In the genomic region with DNA sequence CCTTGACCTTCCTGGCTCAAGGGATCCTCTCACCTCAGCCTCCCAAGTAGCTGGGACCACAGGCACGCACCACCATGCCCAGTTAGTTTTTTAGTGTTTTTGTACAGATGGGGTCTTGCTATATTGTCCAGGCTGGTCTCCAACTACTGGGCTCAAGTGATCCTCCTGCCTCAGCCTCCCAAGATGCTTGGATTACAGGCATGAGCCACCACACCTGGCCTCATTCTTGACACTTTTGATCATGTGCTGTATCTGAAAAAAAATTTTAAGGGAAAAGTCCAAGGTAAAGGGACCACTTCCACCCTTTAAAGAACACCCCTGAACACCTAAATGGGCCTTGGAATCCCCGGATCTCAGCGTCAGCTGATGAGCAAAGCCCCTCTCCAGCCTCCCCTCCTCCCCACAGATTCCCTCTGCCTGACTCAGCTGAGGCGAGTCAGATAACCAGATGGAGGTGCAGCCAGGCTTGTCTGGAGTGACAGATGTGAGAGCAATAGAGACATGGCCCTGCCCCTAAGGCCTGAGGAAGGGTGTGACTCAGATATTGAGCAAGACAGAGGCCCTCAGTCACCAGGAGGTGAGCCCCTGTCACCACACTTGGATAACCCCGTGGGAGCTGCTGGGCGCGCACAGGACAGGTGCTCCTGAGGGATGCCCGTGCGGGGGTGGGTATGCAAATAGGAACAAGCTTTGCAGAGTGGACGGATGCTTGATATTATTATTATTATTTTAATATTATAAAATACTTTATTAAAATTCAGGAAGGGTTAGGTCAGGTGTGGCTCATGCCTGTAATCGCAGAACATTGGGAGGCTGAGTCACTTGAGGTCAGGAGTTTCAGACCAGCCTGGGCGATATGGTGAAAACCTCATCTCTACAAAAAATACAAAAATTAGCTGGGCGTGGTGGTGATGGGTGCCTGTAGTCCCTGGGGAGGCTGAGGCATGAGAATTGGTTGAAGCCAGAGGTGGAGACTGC, we compare ENCODE assay signal across 8 cellular contexts. TPM values are rescaled to one million over a fixed set of nuclear protein-coding genes. Genes with fewer than 3 reads are reported as not detected.
A peak's percentile ranks its signal among the peaks of the same experiment; 100 is the strongest.
DNase-seq lines count a peak whose midpoint lies in the region; ATAC-seq and TF ChIP-seq lines count a peak whose summit lies in the region.

No MANE protein-coding gene starts in this region.

- 24 to 32% methylated on average over 13 of the region's 13 CpGs for WGBS in GM23248 (ENCODE audit: low coverage in 1 of 2, low lambda C conversion rate in 2 of 2, missing lambda C conversion rate in 2 of 2), 2 experiments
- 46 to 68% methylated on average over 7 to 10 of the region's 13 CpGs for WGBS in endodermal cell (ENCODE audit: insufficient coverage in 1 of 2, insufficient read length in 1 of 2), 2 experiments

- CTCF ChIA-PET in Panc1 (lab: Charles Lee): no interaction called here

- H3K4me1 Mint-ChIP-seq in natural killer cell treated with Interleukin-12 subunit alpha and Interleukin-12 subunit beta and Interleukin-15 and Interleukin-18, amount 100 ng/mL, for 72 hours (ENCODE audit: low read depth in 2 of 2): peaks cover 40% of the 10 kb centered on the region in 2 donors
- H3K4me1 Mint-ChIP-seq in natural killer cell (peaks cover 30 to 45% of the 10 kb centered on the region in 2 donors), endodermal cell (peaks cover 10% of the 10 kb centered on the region)

- peaks cover 9% of the 10 kb centered on the region for H3K4me1 ChIP-seq in GM23248 (ENCODE audit: insufficient read depth)
- H3K4me1 ChIP-seq in Panc1 (ENCODE audit: control insufficient read depth, insufficient read depth, low read length): peaks cover 22% of the 10 kb centered on the region
- no peaks in the 10 kb centered on the region for H3K4me1 ChIP-seq in endodermal cell (ENCODE audit: control insufficient read depth, insufficient read depth, low read length)
- no peaks in the 10 kb centered on the region for H3K4me1 ChIP-seq in parathyroid adenoma

- H3K9ac ChIP-seq in GM23248: no peak overlapping the region
- H3K9ac ChIP-seq in endodermal cell (ENCODE audit: extremely low read depth, low read length, poor library complexity, severe bottlenecking): no peak overlapping the region
- no peak overlapping the region for H3K9ac ChIP-seq in parathyroid adenoma

- no peaks in the 10 kb centered on the region for H3K27me3 Mint-ChIP-seq in natural killer cell treated with Interleukin-12 subunit alpha and Interleukin-12 subunit beta and Interleukin-15 and Interleukin-18, amount 100 ng/mL, for 72 hours
- no peaks in the 10 kb centered on the region for H3K27me3 Mint-ChIP-seq in natural killer cell (ENCODE audit: low read depth in 2 of 2)
- peaks cover 10% of the 10 kb centered on the region for H3K27me3 Mint-ChIP-seq in endodermal cell (ENCODE audit: insufficient read depth)

- no peaks in the 10 kb centered on the region for H3K79me2 ChIP-seq in GM23248 (ENCODE audit: insufficient read depth)
- H3K79me2 ChIP-seq in parathyroid adenoma: no peaks in the 10 kb centered on the region

- H3K9me3 ChIP-seq in GM23248 (ENCODE audit: low read depth) (no peaks in the 10 kb centered on the region), Panc1 (ENCODE audit: control insufficient read depth, insufficient read depth, low read depth, low read length) (no peaks in the 10 kb centered on the region), endodermal cell (ENCODE audit: control insufficient read depth, low read length) (no peaks in the 10 kb centered on the region), parathyroid adenoma (ENCODE audit: control insufficient read depth, low read length) (no peaks in the 10 kb centered on the region)

- intact Hi-C loops in natural killer cell (cut with micrococcal nuclease): no loop called here
- intact Hi-C loops in Panc1 (cut with micrococcal nuclease; ENCODE audit: unreplicated experiment): no loop called here

- ATAC-seq in natural killer cell treated with Interleukin-12 subunit alpha and Interleukin-12 subunit beta and Interleukin-15 and Interleukin-18, amount 100 ng/mL, for 72 hours: peak; percentile 67 to 76
- ATAC-seq in natural killer cell (no peak), Panc1 (peak; percentile 89)

- H3K4me3 Mint-ChIP-seq in natural killer cell treated with Interleukin-12 subunit alpha and Interleukin-12 subunit beta and Interleukin-15 and Interleukin-18, amount 100 ng/mL, for 72 hours: peak overlapping the region; percentile 40
- no peak overlapping the region for H3K4me3 Mint-ChIP-seq in natural killer cell
- H3K4me3 Mint-ChIP-seq in endodermal cell: no peak overlapping the region

- no peaks in the 10 kb centered on the region for H3K36me3 ChIP-seq in GM23248 (ENCODE audit: low read depth)
- H3K36me3 ChIP-seq in Panc1 (ENCODE audit: control insufficient read depth, insufficient read depth, low read length): no peaks in the 10 kb centered on the region
- no peaks in the 10 kb centered on the region for H3K36me3 ChIP-seq in endodermal cell (ENCODE audit: control insufficient read depth, insufficient read depth, low read length)
- no peaks in the 10 kb centered on the region for H3K36me3 ChIP-seq in parathyroid adenoma (ENCODE audit: control insufficient read depth, insufficient read depth, low read length)

- no peak for TF ChIP-seq CTCF in natural killer cell (IDR thresholded peaks at IDR 0.05)
- no peak for TF ChIP-seq CTCF in Panc1 (IDR thresholded peaks at IDR 0.05)
- TF ChIP-seq CTCF in endodermal cell (conservative IDR thresholded peaks at IDR 0.05): no peak
- no peak for TF ChIP-seq CTCF in parathyroid adenoma (IDR thresholded peaks at IDR 0.05)

- H3K4me2 ChIP-seq in GM23248 (ENCODE audit: unreplicated experiment) (no peak overlapping the region), parathyroid adenoma (ENCODE audit: low read length) (no peak overlapping the region)

- H3K4me3 ChIP-seq in GM23248 (no peak overlapping the region), Panc1 (ENCODE audit: low read depth in 2 of 2, low read length in 2 of 2) (no peak overlapping the region), endodermal cell (ENCODE audit: low read length) (no peak overlapping the region), parathyroid adenoma (ENCODE audit: low read depth, low read length) (no peak overlapping the region)

- H3K27ac Mint-ChIP-seq in natural killer cell treated with Interleukin-12 subunit alpha and Interleukin-12 subunit beta and Interleukin-15 and Interleukin-18, amount 100 ng/mL, for 72 hours: peak overlapping the region; percentile 61 to 79
- H3K27ac Mint-ChIP-seq in natural killer cell (peak overlapping the region in 1 of 2 donors; percentile 64), endodermal cell (no peak overlapping the region)

- POLR2A ChIA-PET in Panc1 (lab: Charles Lee): no interaction called here

- DNase-seq in natural killer cell treated with Interleukin-12 subunit alpha and Interleukin-12 subunit beta and Interleukin-15 and Interleukin-18, amount 100 ng/mL, for 72 hours (ENCODE audit: low spot score): peak; percentile 75
- DNase-seq in natural killer cell (no peak), GM23248 (peak; percentile 94), HuH-7.5 (ENCODE audit: low spot score) (peak; percentile 64), Panc1 (ENCODE audit: low read depth, low spot score) (peak; percentile 94), endodermal cell (peak; percentile 89), globus pallidus (ENCODE audit: low spot score) (no peak)

- H4K20me1 ChIP-seq in GM23248 (ENCODE audit: insufficient read depth): no peaks in the 10 kb centered on the region

- H3K27me3 ChIP-seq in GM23248 (replicated peaks; ENCODE audit: insufficient read depth) (no peaks in the 10 kb centered on the region), Panc1 (ENCODE audit: control insufficient read depth, insufficient read depth, low read length) (no peaks in the 10 kb centered on the region), endodermal cell (ENCODE audit: control insufficient read depth, insufficient read depth, low read length, poor library complexity, severe bottlenecking) (no peaks in the 10 kb centered on the region), parathyroid adenoma (ENCODE audit: control insufficient read depth, insufficient read depth, low read length) (no peaks in the 10 kb centered on the region)

- BruUV-seq in Panc1 (replicated peaks; lab: Mats Ljungman, UMichigan): no TSS peak

- H3K27ac ChIP-seq in GM23248 (no peak overlapping the region), Panc1 (ENCODE audit: low read length) (no peak overlapping the region), endodermal cell (ENCODE audit: low read depth, low read length) (no peak overlapping the region), parathyroid adenoma (peak overlapping the region; percentile 32)

- in situ Hi-C loops in GM23248 (cut with MboI): no loop called here
- in situ Hi-C loops in Panc1 (cut with HindIII; ENCODE audit: low pct_unique_long_range_greater_than_20kb, low sequenced_read_pairs): no loop called here

- no peaks in the 10 kb centered on the region for H3K9me3 Mint-ChIP-seq in natural killer cell treated with Interleukin-12 subunit alpha and Interleukin-12 subunit beta and Interleukin-15 and Interleukin-18, amount 100 ng/mL, for 72 hours
- H3K9me3 Mint-ChIP-seq in natural killer cell (no peaks in the 10 kb centered on the region), endodermal cell (no peaks in the 10 kb centered on the region)

- no peaks in the 10 kb centered on the region for H3K9me2 ChIP-seq in GM23248 (ENCODE audit: insufficient read depth)

- no peaks in the 10 kb centered on the region for H3K36me3 Mint-ChIP-seq in natural killer cell treated with Interleukin-12 subunit alpha and Interleukin-12 subunit beta and Interleukin-15 and Interleukin-18, amount 100 ng/mL, for 72 hours
- H3K36me3 Mint-ChIP-seq in natural killer cell (no peaks in the 10 kb centered on the region), endodermal cell (ENCODE audit: low read depth) (no peaks in the 10 kb centered on the region)

- H2AFZ ChIP-seq in GM23248 (no peak overlapping the region), parathyroid adenoma (peak overlapping the region; percentile 33)

- no peaks in the 10 kb centered on the region for H3F3A ChIP-seq in GM23248 (ENCODE audit: insufficient read depth)

RNA-seq across cellular contexts. Expression of a gene that starts 5.0 kb away (rescaled TPM):
- total RNA-seq in natural killer cell treated with Interleukin-12 subunit alpha and Interleukin-12 subunit beta and Interleukin-15 and Interleukin-18, amount 100 ng/mL, for 72 hours: 100 to 1,000 TPM; 172 to 224 TPM
- total RNA-seq in natural killer cell: 100 to 1,000 TPM; 262 to 276 (median 272) TPM
- total RNA-seq in GM23248 (2014; rRNA removed; shearing (Covaris generic)): 1.8 TPM in 2 replicates
- 2.6 and 3.1 TPM in 2 replicates for polyA plus RNA-seq in GM23248 (2016; fragmentation: Nextera tagmentation; extraction: Ambion mirVana)
- total RNA-seq in Panc1 (2021; ENCODE audit: unreplicated experiment): 17.1 TPM
- 36.1 TPM for polyA plus RNA-seq in Panc1 (2012; ENCODE audit: insufficient read length)
- 10 to 100 TPM; 14.2 to 15.2 TPM for total RNA-seq in endodermal cell
- 5.3 TPM for polyA plus RNA-seq in endodermal cell (2013, experiment 1 of 2)
- polyA plus RNA-seq in endodermal cell (2013, experiment 2 of 2): 4.5 TPM

RNA-seq across cellular contexts. Expression of a gene that starts 17.1 kb away (rescaled TPM):
- total RNA-seq in natural killer cell treated with Interleukin-12 subunit alpha and Interleukin-12 subunit beta and Interleukin-15 and Interleukin-18, amount 100 ng/mL, for 72 hours: 100 to 1,000 TPM in 1 of 2 donors, 10 to 100 TPM in 1; 83.5 to 116 TPM
- total RNA-seq in natural killer cell (100 to 1,000 TPM in 1 of 3 donors, 10 to 100 TPM in 2; 85.9 to 104 (median 88.8) TPM), Panc1 (2021; ENCODE audit: unreplicated experiment) (492 TPM), endodermal cell (100 to 1,000 TPM; 235 to 289 TPM)
- 243 and 260 TPM in 2 replicates for total RNA-seq in GM23248 (2014; rRNA removed; shearing (Covaris generic))
- 436 and 451 TPM in 2 replicates for polyA plus RNA-seq in GM23248 (2016; fragmentation: Nextera tagmentation; extraction: Ambion mirVana)
- polyA plus RNA-seq in Panc1 (2012; ENCODE audit: insufficient read length): 1,326 TPM
- polyA plus RNA-seq in endodermal cell (2013, experiment 1 of 2): 188 TPM
- polyA plus RNA-seq in endodermal cell (2013, experiment 2 of 2): 181 TPM

RNA-seq across cellular contexts. Expression of a gene that starts 17.7 kb away (rescaled TPM):
- 100 to 1,000 TPM; 171 to 203 TPM for total RNA-seq in natural killer cell treated with Interleukin-12 subunit alpha and Interleukin-12 subunit beta and Interleukin-15 and Interleukin-18, amount 100 ng/mL, for 72 hours
- 100 to 1,000 TPM in 2 of 3 donors, 10 to 100 TPM in 1; 98.4 to 106 (median 105) TPM for total RNA-seq in natural killer cell
- total RNA-seq in GM23248 (2014; rRNA removed; shearing (Covaris generic)): 161 and 183 TPM in 2 replicates
- polyA plus RNA-seq in GM23248 (2016; fragmentation: Nextera tagmentation; extraction: Ambion mirVana): 269 and 282 TPM in 2 replicates
- total RNA-seq in Panc1 (2021; ENCODE audit: unreplicated experiment): 341 TPM
- polyA plus RNA-seq in Panc1 (2012; ENCODE audit: insufficient read length): 654 TPM
- 100 to 1,000 TPM; 265 to 352 TPM for total RNA-seq in endodermal cell
- polyA plus RNA-seq in endodermal cell (2013, experiment 1 of 2): 224 TPM
- polyA plus RNA-seq in endodermal cell (2013, experiment 2 of 2): 197 TPM

RNA-seq across cellular contexts. Expression of a gene that starts 23.9 kb away (rescaled TPM):
- total RNA-seq in natural killer cell treated with Interleukin-12 subunit alpha and Interleukin-12 subunit beta and Interleukin-15 and Interleukin-18, amount 100 ng/mL, for 72 hours: 10 to 100 TPM; 20.7 to 29.5 TPM
- total RNA-seq in natural killer cell: 10 to 100 TPM; 27.6 to 36.0 (median 34.4) TPM
- total RNA-seq in GM23248 (2014; rRNA removed; shearing (Covaris generic)): 61.0 and 81.8 TPM in 2 replicates
- 12.2 and 13.6 TPM in 2 replicates for polyA plus RNA-seq in GM23248 (2016; fragmentation: Nextera tagmentation; extraction: Ambion mirVana)
- total RNA-seq in Panc1 (2021; ENCODE audit: unreplicated experiment): 74.0 TPM
- polyA plus RNA-seq in Panc1 (2012; ENCODE audit: insufficient read length): 74.3 TPM
- total RNA-seq in endodermal cell: 10 to 100 TPM; 13.5 to 14.5 TPM
- polyA plus RNA-seq in endodermal cell (2013, experiment 1 of 2): 10.2 TPM
- 9.9 TPM for polyA plus RNA-seq in endodermal cell (2013, experiment 2 of 2)

RNA-seq across cellular contexts. Expression of a gene that starts 29.7 kb away (rescaled TPM):
- total RNA-seq in natural killer cell treated with Interleukin-12 subunit alpha and Interleukin-12 subunit beta and Interleukin-15 and Interleukin-18, amount 100 ng/mL, for 72 hours: 100 to 1,000 TPM in 1 of 2 donors, 10 to 100 TPM in 1; 67.2 to 116 TPM
- total RNA-seq in natural killer cell: 10 to 100 TPM; 47.1 to 51.3 (median 50.0) TPM
- 38.6 and 41.9 TPM in 2 replicates for total RNA-seq in GM23248 (2014; rRNA removed; shearing (Covaris generic))
- 17.2 and 18.1 TPM in 2 replicates for polyA plus RNA-seq in GM23248 (2016; fragmentation: Nextera tagmentation; extraction: Ambion mirVana)
- 81.6 TPM for total RNA-seq in Panc1 (2021; ENCODE audit: unreplicated experiment)
- 60.2 TPM for polyA plus RNA-seq in Panc1 (2012; ENCODE audit: insufficient read length)
- 10 to 100 TPM; 22.8 to 34.5 TPM for total RNA-seq in endodermal cell
- 20.0 TPM for polyA plus RNA-seq in endodermal cell (2013, experiment 1 of 2)
- 17.8 TPM for polyA plus RNA-seq in endodermal cell (2013, experiment 2 of 2)

Comparison
In these comparisons a context has a peak if more than half of its experiments do, and no peak if none do; other contexts are left out.
1. ATAC-seq: peak in natural killer cell treated with Interleukin-12 subunit alpha and Interleukin-12 subunit beta and Interleukin-15 and Interleukin-18, amount 100 ng/mL, for 72 hours (2 of 2) and Panc1 (single experiment); none in natural killer cell (0 of 3).
2. DNase-seq: peak in natural killer cell treated with Interleukin-12 subunit alpha and Interleukin-12 subunit beta and Interleukin-15 and Interleukin-18, amount 100 ng/mL, for 72 hours (single experiment), GM23248 (single experiment), HuH-7.5 (single experiment), Panc1 (single experiment) and endodermal cell (single experiment); none in natural killer cell (single experiment) and globus pallidus (single experiment).